ENCODE assay signal across 25 cellular contexts in genomic region chr16:24766057-24766456, GRCh38.
"Had no signal": no experiment of that assay in that cellular context is flagged by ENCODE, and none has a peak within 500 bp of the region (broad histone marks: within the 10 kb centered on the region; RNA-seq: fewer than 3 reads in every experiment).

No MANE protein-coding gene starts in this region.

- H3K4me3 Mint-ChIP-seq: mesothelial cell of epicardium; naive B cell; natural killer cell; nephron progenitor cell; neural progenitor cell; stimulated activated naive CD8-positive, alpha-beta T cell treated with anti-CD3 and anti-CD28 coated beads, Interleukin-15, Interleukin-2, amounts not matched to agents 100 ng/mL and 50 ng/mL, for 24 hours; type B pancreatic cell had no signal

- H3K9me3 Mint-ChIP-seq: mesothelial cell of epicardium; naive B cell; natural killer cell; nephron progenitor cell; neural progenitor cell; stimulated activated naive CD8-positive, alpha-beta T cell treated with anti-CD3 and anti-CD28 coated beads, Interleukin-15, Interleukin-2, amounts not matched to agents 100 ng/mL and 50 ng/mL, for 24 hours; type B pancreatic cell had no signal

- H2AFZ ChIP-seq: neural progenitor cell, parathyroid adenoma had no signal

- H3K9ac ChIP-seq: neural progenitor cell, parathyroid adenoma had no signal

- H3K4me1 Mint-ChIP-seq: nephron progenitor cell, neural progenitor cell had no signal

- H3K36me3 Mint-ChIP-seq: natural killer cell had no signal

- H3K36me3 ChIP-seq: neural progenitor cell, uterus had no signal

- H3K4me2 ChIP-seq: neural progenitor cell had no signal

- H3K9me3 ChIP-seq: left ventricle myocardium inferior, neutrophil, right atrium auricular region, tibial nerve, uterus had no signal

- H3K27ac ChIP-seq: neutrophil, parathyroid adenoma, right atrium auricular region, skin epidermis, tibial nerve, uterus had no signal

- H3K4me1 ChIP-seq: neural progenitor cell, parathyroid adenoma had no signal

- H3K27ac Mint-ChIP-seq: natural killer cell; nephron progenitor cell; neural progenitor cell; stimulated activated naive CD8-positive, alpha-beta T cell treated with anti-CD3 and anti-CD28 coated beads, Interleukin-15, Interleukin-2, amounts not matched to agents 100 ng/mL and 50 ng/mL, for 24 hours; type B pancreatic cell had no signal

- H3K27me3 ChIP-seq: neural progenitor cell, neutrophil, right atrium auricular region, tibial nerve, uterus had no signal

- H3K4me3 ChIP-seq: left ventricle myocardium inferior, lung, neural progenitor cell, right atrium auricular region, skin epidermis, tibial nerve, uterus had no signal

- H3K27me3 Mint-ChIP-seq: naive B cell; stimulated activated naive CD8-positive, alpha-beta T cell treated with anti-CD3 and anti-CD28 coated beads, Interleukin-15, Interleukin-2, amounts not matched to agents 100 ng/mL and 50 ng/mL, for 24 hours; type B pancreatic cell had no signal

- ATAC-seq: natural killer cell, sciatic nerve had no signal

- DNase-seq: islet precursor cell; left ventricle myocardium inferior; mesendoderm; naive B cell; natural killer cell; nephron progenitor cell; occipital lobe; stimulated activated CD4-positive, alpha-beta T cell treated with anti-CD3 and anti-CD28 coated beads, Interleukin-12 subunit alpha, Interleukin-12 subunit beta, amount 100 ng/mL, for 4 hours; stimulated activated CD4-positive, alpha-beta T cell treated with anti-CD3 and anti-CD28 coated beads, Interleukin-15, amount 100 ng/mL, for 24 hours; stimulated activated CD4-positive, alpha-beta T cell treated with anti-CD3 and anti-CD28 coated beads, Interleukin-2, amount 100 ng/mL, for 24 hours; stimulated activated CD4-positive, alpha-beta T cell treated with anti-CD3 and anti-CD28 coated beads, Interleukin-4, amount 100 ng/mL, for 1 hour; stimulated activated naive CD4-positive, alpha-beta T cell; substantia nigra; uterus had no signal
